Comparison of ENCODE assay signal across 16 cellular contexts in the genomic region with DNA sequence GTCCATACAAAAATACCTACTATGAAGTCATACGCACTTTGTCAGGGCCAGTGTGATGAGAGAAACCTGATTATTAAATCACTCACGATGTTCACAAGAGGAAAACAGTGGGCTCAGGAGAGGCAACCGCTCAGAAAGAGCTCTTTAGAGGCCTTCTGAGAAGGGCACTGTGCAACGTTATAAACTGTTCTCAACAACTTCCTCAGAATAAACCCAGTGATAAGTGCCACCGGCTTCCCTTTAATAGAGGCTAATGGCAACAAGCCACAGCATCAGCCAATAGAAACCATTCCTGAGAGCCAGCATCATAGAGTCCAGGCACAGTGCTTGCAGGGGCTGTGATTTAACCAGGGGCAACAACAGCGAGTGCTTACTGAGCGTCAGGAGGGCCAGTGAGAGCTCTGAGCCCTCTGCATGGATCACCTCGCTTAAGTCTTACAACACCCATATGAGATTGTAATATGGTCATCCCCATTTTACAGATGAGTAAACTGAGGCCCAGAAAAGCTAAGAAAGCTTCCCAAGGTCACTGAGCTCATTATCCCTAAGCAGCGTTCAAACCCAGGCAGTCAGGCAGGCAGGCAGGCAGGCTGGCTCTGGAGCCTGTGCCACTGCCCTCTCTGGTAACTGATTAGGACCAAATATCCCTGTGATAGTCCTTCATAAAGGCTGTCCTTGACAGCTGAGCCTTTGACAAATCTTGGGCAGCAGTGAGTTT. TPM values are rescaled to one million over a fixed set of nuclear protein-coding genes. Genes with fewer than 3 reads are reported as not detected.
DNase-seq lines count a peak whose midpoint lies in the region; ATAC-seq and TF ChIP-seq lines count a peak whose summit lies in the region.
"Had no signal": no experiment of that assay in that cellular context is flagged by ENCODE, and none has a peak within 500 bp of the region (broad histone marks: within the 10 kb centered on the region; RNA-seq: fewer than 3 reads in every experiment).

No MANE protein-coding gene starts in this region.

- intact Hi-C loops in left ventricle myocardium superior (cut with micrococcal nuclease) (no loop called here), cardiac septum (cut with DNase I) (no loop called here), left colon (cut with DNase I, micrococcal nuclease) (no loop called here)

- CTCF ChIA-PET in WTC11 (lab: Charles Lee), result interaction anchor here (0.8 to 1.3 kb wide), 3 partner anchors 30 to 147 kb away, joined by 4 to 5 read pairs (median 4); no protein-coding TSS in a partner anchor

- H3K9me3 Mint-ChIP-seq in WTC11, result peaks cover 15% of the 10 kb centered on the region

- no peaks in the 10 kb centered on the region for H3K27me3 Mint-ChIP-seq in WTC11 (ENCODE audit: low read depth)
- H3K27me3 Mint-ChIP-seq: CD8-positive, alpha-beta memory T cell had no signal

- peaks cover 35% of the 10 kb centered on the region for H3K4me1 Mint-ChIP-seq in WTC11

- no peak for TF ChIP-seq CTCF in WTC11 (IDR thresholded peaks at IDR 0.05)

- peak overlapping the region; percentile 85 for H3K27ac Mint-ChIP-seq in WTC11

- H3K4me3 Mint-ChIP-seq in WTC11, result no peak overlapping the region
- H3K4me3 Mint-ChIP-seq: CD8-positive, alpha-beta memory T cell had no signal

- POLR2A ChIA-PET in WTC11 (lab: Charles Lee), result no interaction called here

- peak; percentile 50 for ATAC-seq in left ventricle myocardium superior
- ATAC-seq in WTC11, result no peak
- peak; percentile 36 for ATAC-seq in left lobe of liver
- no peak for ATAC-seq in HG03378 (IDR thresholded peaks at IDR 0.05; ENCODE audit: unreplicated experiment)
- no peak for ATAC-seq in left colon
- ATAC-seq: GM12878 had no signal

- no peak for TF ChIP-seq POLR2A in erythroblast (IDR thresholded peaks at IDR 0.05; ENCODE audit: low read length)

- H3K36me3 Mint-ChIP-seq in WTC11, result peaks cover 32% of the 10 kb centered on the region

- no peak for DNase-seq in left ventricle myocardium superior
- DNase-seq in cardiac septum (ENCODE audit: low spot score), result no peak
- no peak for DNase-seq in WTC11 (ENCODE audit: low spot score)
- DNase-seq in left lobe of liver (ENCODE audit: low spot score), result no peak
- DNase-seq in left colon, result no peak
- DNase-seq in erythroblast (lab: John Stamatoyannopoulos, UW), result no peak
- DNase-seq: CD8-positive, alpha-beta memory T cell; DMS 273 treated with DMSO at 0.1 percent for 48 hours; DMS79; EL; GDM1; KG1; NCI-H226; NCI-H510A had no signal

TF ChIP-seq in WTC11, 78 proteins besides CTCF, POLR2A, EP300 and RAD21:
- TF ChIP-seq, protein P1, sequence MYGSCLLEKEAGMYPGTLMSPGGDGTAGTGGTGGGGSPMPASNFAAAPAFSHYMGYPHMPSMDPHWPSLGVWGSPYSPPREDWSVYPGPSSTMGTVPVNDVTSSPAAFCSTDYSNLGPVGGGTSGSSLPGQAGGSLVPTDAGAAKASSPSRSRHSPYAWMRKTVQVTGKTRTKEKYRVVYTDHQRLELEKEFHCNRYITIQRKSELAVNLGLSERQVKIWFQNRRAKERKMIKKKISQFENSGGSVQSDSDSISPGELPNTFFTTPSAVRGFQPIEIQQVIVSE (CRISPR knock-in tag; IDR thresholded peaks at IDR 0.05; ENCODE audit: borderline replicate concordance), result no peak
- TF ChIP-seq, protein P2, sequence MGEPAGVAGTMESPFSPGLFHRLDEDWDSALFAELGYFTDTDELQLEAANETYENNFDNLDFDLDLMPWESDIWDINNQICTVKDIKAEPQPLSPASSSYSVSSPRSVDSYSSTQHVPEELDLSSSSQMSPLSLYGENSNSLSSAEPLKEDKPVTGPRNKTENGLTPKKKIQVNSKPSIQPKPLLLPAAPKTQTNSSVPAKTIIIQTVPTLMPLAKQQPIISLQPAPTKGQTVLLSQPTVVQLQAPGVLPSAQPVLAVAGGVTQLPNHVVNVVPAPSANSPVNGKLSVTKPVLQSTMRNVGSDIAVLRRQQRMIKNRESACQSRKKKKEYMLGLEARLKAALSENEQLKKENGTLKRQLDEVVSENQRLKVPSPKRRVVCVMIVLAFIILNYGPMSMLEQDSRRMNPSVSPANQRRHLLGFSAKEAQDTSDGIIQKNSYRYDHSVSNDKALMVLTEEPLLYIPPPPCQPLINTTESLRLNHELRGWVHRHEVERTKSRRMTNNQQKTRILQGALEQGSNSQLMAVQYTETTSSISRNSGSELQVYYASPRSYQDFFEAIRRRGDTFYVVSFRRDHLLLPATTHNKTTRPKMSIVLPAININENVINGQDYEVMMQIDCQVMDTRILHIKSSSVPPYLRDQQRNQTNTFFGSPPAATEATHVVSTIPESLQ (CRISPR knock-in tag; IDR thresholded peaks at IDR 0.05), result no peak
- TF ChIP-seq IRF2 (CRISPR knock-in tag; IDR thresholded peaks at IDR 0.05; ENCODE audit: borderline replicate concordance, low read depth), result no peak

RNA-seq across cellular contexts. Expression of gene ATXN7L1, which starts 30.9 kb away (rescaled TPM):
- total RNA-seq in left ventricle myocardium superior, result 3.7 TPM
- total RNA-seq in cardiac septum, result 5.5 TPM
- total RNA-seq in WTC11 (2021), result 36.0 to 38.5 TPM (median 37.7 TPM) in 3 replicates
- total RNA-seq in left lobe of liver, result 15.5 TPM
- total RNA-seq in left colon, result 10 to 100 TPM; 19.6 to 22.1 TPM

RNA-seq across cellular contexts. Expression of gene CDHR3, which starts 55.8 kb away (rescaled TPM):
- 0.89 TPM for total RNA-seq in left ventricle myocardium superior
- 0.62 TPM for total RNA-seq in cardiac septum
- total RNA-seq in WTC11 (2021), result 18.3 to 19.1 TPM (median 18.9 TPM) in 3 replicates
- total RNA-seq in left lobe of liver, result 7.7 TPM
- 10 to 100 TPM; 10.0 to 20.3 TPM for total RNA-seq in left colon

Comparison
In these comparisons a context has a peak if more than half of its experiments do, and no peak if none do; other contexts are left out.
1. ATAC-seq: peak in left ventricle myocardium superior (single experiment) and left lobe of liver (single experiment); none in WTC11 (single experiment), HG03378 (single experiment) and left colon (single experiment).